12 cellular contexts compared by ENCODE assay signal in the genomic region with DNA sequence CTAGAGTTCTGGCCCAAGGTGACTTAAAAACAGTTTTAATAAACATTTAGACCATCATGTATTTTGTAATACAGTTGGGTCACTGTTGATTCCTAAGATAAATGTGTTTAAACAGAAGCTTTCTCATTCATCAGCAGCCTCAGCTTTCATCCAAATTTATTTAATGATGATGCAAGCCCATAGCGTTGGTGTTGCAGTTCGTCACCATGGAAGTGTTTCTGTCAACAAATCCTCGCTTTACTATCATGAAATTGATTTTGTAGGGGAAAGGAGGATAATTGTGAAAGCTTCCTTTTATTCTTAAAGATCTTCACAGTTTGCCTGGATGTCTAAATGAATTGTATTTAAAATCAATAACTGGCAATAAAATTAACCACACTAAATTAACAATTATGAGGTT. TPM values are rescaled to one million over a fixed set of nuclear protein-coding genes. Genes with fewer than 3 reads are reported as not detected.
DNase-seq lines count a peak whose midpoint lies in the region; ATAC-seq, FAIRE-seq and TF ChIP-seq lines count a peak whose summit lies in the region.
"Had no signal": no experiment of that assay in that cellular context is flagged by ENCODE, and none has a peak within 500 bp of the region (broad histone marks: within the 10 kb centered on the region; RNA-seq: fewer than 3 reads in every experiment).

No MANE protein-coding gene starts in this region.

- WGBS in esophagus squamous epithelium, 2 donors: 34 to 54% methylated on average over 3 of the region's 3 CpGs

- no peak for TF ChIP-seq POLR2A in esophagus squamous epithelium (IDR thresholded peaks at IDR 0.05)

- H3K4me1 ChIP-seq in esophagus squamous epithelium (peaks cover 0 to 42% (median 8%) of the 10 kb centered on the region in 3 donors), kidney (ENCODE audit: control insufficient read depth in 1 of 2, insufficient read depth in 1 of 2, low read depth in 1 of 2, low read length in 2 of 2) (peaks cover 0 to 2% of the 10 kb centered on the region in 2 donors)

- POLR2A ChIA-PET in activated CD8-positive, alpha-beta T cell treated with anti-CD3 and anti-CD28 coated beads, Interleukin-2, amount 10 ng/mL, durations not matched to agents 7 days and 5 days (lab: Charles Lee): no interaction called here

- no peak overlapping the region for H3K4me3 ChIP-seq in esophagus squamous epithelium
- H3K4me3 ChIP-seq in kidney (ENCODE audit: low read length in 2 of 2): no peak overlapping the region

- ATAC-seq in activated CD8-positive, alpha-beta T cell treated with anti-CD3 and anti-CD28 coated beads, Interleukin-2, amount 10 ng/mL, durations not matched to agents 7 days and 5 days: no peak
- ATAC-seq in HG03135 (IDR thresholded peaks at IDR 0.05; ENCODE audit: unreplicated experiment): no peak

- H3K27ac ChIP-seq in esophagus squamous epithelium (peak overlapping the region in 3 of 4 donors; percentile 75 to 79 (median 78)), kidney (ENCODE audit: low read depth in 2 of 2, low read length in 2 of 2) (no peak overlapping the region)

- no peaks in the 10 kb centered on the region for H3K27me3 Mint-ChIP-seq in nephron (ENCODE audit: low read depth)
- no peaks in the 10 kb centered on the region for H3K27me3 Mint-ChIP-seq in activated CD8-positive, alpha-beta T cell treated with anti-CD3 and anti-CD28 coated beads, Interleukin-2, amount 10 ng/mL, durations not matched to agents 7 days and 5 days (ENCODE audit: low read depth)

- no peak overlapping the region for H3K4me3 Mint-ChIP-seq in nephron
- H3K4me3 Mint-ChIP-seq in activated CD8-positive, alpha-beta T cell treated with anti-CD3 and anti-CD28 coated beads, Interleukin-2, amount 10 ng/mL, durations not matched to agents 7 days and 5 days: no peak overlapping the region

- no peak overlapping the region for H3K9ac ChIP-seq in kidney (ENCODE audit: low read length in 2 of 2)

- FAIRE-seq in kidney (lab: Jason Lieb, UNC): no peak

- H3K27me3 ChIP-seq in esophagus squamous epithelium: no peaks in the 10 kb centered on the region

- peak; percentile 73 for DNase-seq in CD1c-positive myeloid dendritic cell (ENCODE audit: extremely low spot score)
- peak; percentile 21 for DNase-seq in NCI-H69 (lab: John Stamatoyannopoulos, UW)
- no peak for DNase-seq in esophagus squamous epithelium (lab: John Stamatoyannopoulos, UW)
- no peak for DNase-seq in T-helper 2 cell
- DNase-seq in activated CD8-positive, alpha-beta T cell treated with anti-CD3 and anti-CD28 coated beads, Interleukin-2, amount 10 ng/mL, durations not matched to agents 7 days and 5 days: no peak
- no peak for DNase-seq in kidney
- DNase-seq: activated gamma-delta T cell, Caco-2, NCI-H1694, occipital lobe had no signal

- H3K36me3 Mint-ChIP-seq in nephron (ENCODE audit: low read depth): peaks cover 8% of the 10 kb centered on the region
- no peaks in the 10 kb centered on the region for H3K36me3 Mint-ChIP-seq in activated CD8-positive, alpha-beta T cell treated with anti-CD3 and anti-CD28 coated beads, Interleukin-2, amount 10 ng/mL, durations not matched to agents 7 days and 5 days (ENCODE audit: low read depth)

- H3K9me3 ChIP-seq in esophagus squamous epithelium: no peaks in the 10 kb centered on the region
- no peaks in the 10 kb centered on the region for H3K9me3 ChIP-seq in kidney (ENCODE audit: control insufficient read depth in 1 of 2, low read length in 2 of 2)
- H3K9me3 ChIP-seq: Caco-2 had no signal

- CTCF ChIA-PET in activated CD8-positive, alpha-beta T cell treated with anti-CD3 and anti-CD28 coated beads, Interleukin-2, amount 10 ng/mL, durations not matched to agents 7 days and 5 days (lab: Charles Lee): interaction anchor here (0.9 to 1.8 kb wide), 6 partner anchors 9 to 408 kb away, joined by 3 to 20 read pairs (median 4); no protein-coding TSS in a partner anchor

- H3K36me3 ChIP-seq in esophagus squamous epithelium (peaks cover 0 to 6% (median 0%) of the 10 kb centered on the region in 3 donors), kidney (ENCODE audit: control insufficient read depth in 1 of 2, insufficient read depth in 2 of 2, low read length in 2 of 2) (no peaks in the 10 kb centered on the region)

- H3K9me3 Mint-ChIP-seq in nephron: no peaks in the 10 kb centered on the region
- H3K9me3 Mint-ChIP-seq in activated CD8-positive, alpha-beta T cell treated with anti-CD3 and anti-CD28 coated beads, Interleukin-2, amount 10 ng/mL, durations not matched to agents 7 days and 5 days (ENCODE audit: insufficient read depth): no peaks in the 10 kb centered on the region

- peak overlapping the region in 2 of 3 experiments; percentile 2 to 3 for H3K27ac Mint-ChIP-seq in nephron
- no peak overlapping the region for H3K27ac Mint-ChIP-seq in activated CD8-positive, alpha-beta T cell treated with anti-CD3 and anti-CD28 coated beads, Interleukin-2, amount 10 ng/mL, durations not matched to agents 7 days and 5 days

- peaks cover 18% of the 10 kb centered on the region for H3K4me1 Mint-ChIP-seq in nephron
- H3K4me1 Mint-ChIP-seq in activated CD8-positive, alpha-beta T cell treated with anti-CD3 and anti-CD28 coated beads, Interleukin-2, amount 10 ng/mL, durations not matched to agents 7 days and 5 days (ENCODE audit: low read depth): peaks cover 21% of the 10 kb centered on the region

- intact Hi-C loops in esophagus squamous epithelium (cut with DNase I): loop anchor here (10.0 kb wide), 1 partner anchor 218 kb away; no protein-coding TSS in a partner anchor
- intact Hi-C loops in kidney (cut with DNase I): no loop called here

- TF ChIP-seq CTCF in esophagus squamous epithelium (IDR thresholded peaks at IDR 0.05): no peak
- TF ChIP-seq CTCF in nephron (IDR thresholded peaks at IDR 0.05; ENCODE audit: unreplicated experiment in 3 of 3): no peak
- TF ChIP-seq CTCF in kidney (IDR thresholded peaks at IDR 0.05; ENCODE audit: borderline replicate concordance, extremely low read depth, insufficient read depth): no peak

RNA-seq across cellular contexts. Expression of a gene that starts 28.8 kb away (rescaled TPM):
- total RNA-seq in esophagus squamous epithelium: 10 to 100 TPM in 3 of 4 donors, 1 to 10 TPM in 1; 9.2 to 18.5 (median 12.9) TPM
- 10 to 100 TPM; 42.1 to 42.6 TPM for total RNA-seq in activated CD8-positive, alpha-beta T cell treated with anti-CD3 and anti-CD28 coated beads, Interleukin-2, amount 10 ng/mL, durations not matched to agents 7 days and 5 days
- 27.0 TPM for total RNA-seq in kidney
- 26.4 TPM for polyA plus RNA-seq in kidney (ENCODE audit: insufficient read depth, low read depth, low replicate concordance)

Comparison
In these comparisons a context has a peak if more than half of its experiments do, and no peak if none do; other contexts are left out.
1. DNase-seq: peak in CD1c-positive myeloid dendritic cell (single experiment) and NCI-H69 (single experiment); none in esophagus squamous epithelium (single experiment), T-helper 2 cell (0 of 5), activated CD8-positive, alpha-beta T cell treated with anti-CD3 and anti-CD28 coated beads, Interleukin-2, amount 10 ng/mL, durations not matched to agents 7 days and 5 days (single experiment) and kidney (single experiment).
2. H3K27ac ChIP-seq: peak in esophagus squamous epithelium (3 of 4); none in kidney (0 of 2).